ENCODE assay signal across 1 cellular context in genomic region chr17:6696906-6697305, GRCh38.
A peak's percentile ranks its signal among the peaks of the same experiment; 100 is the strongest.
TF ChIP-seq lines count a peak whose summit lies in the region.

No MANE protein-coding gene starts in this region.

TF ChIP-seq in HepG2, 621 proteins besides CTCF, POLR2A, EP300 and RAD21:
- TF ChIP-seq ZNF251 (CRISPR knock-in tag; IDR thresholded peaks at IDR 0.05) (no peak), POLR2AphosphoS5 (IDR thresholded peaks at IDR 0.05; ENCODE audit: low read depth, low read length) (peak; percentile 14; the same call in 1 of the 2 replicates)
